34 cellular contexts compared by ENCODE assay signal in genomic region chr21:35859677-35860076, GRCh38.
"Had no signal": no experiment of that assay in that cellular context is flagged by ENCODE, and none has a peak within 500 bp of the region (broad histone marks: within the 10 kb centered on the region; RNA-seq: fewer than 3 reads in every experiment).

No MANE protein-coding gene starts in this region.

- H3K27me3 ChIP-seq: MG63 had no signal

- DNase-seq: Karpas-422, Kasumi-1, MG63, MM.1S, MV-4-11, NCI-H1048, NCI-H1092, NCI-H1092 treated with DMSO at 0.1 percent for 48 hours, NCI-H1105, NCI-H1105 treated with DMSO at 0.1 percent for 48 hours, NCI-H1417, NCI-H1417 treated with DMSO at 0.1 percent for 48 hours, NCI-H1436, NCI-H1436 treated with DMSO at 0.1 percent for 48 hours, NCI-H146, NCI-H1694, NCI-H1694 treated with DMSO at 0.1 percent for 48 hours, NCI-H187, NCI-H187 treated with DMSO at 0.1 percent for 48 hours, NCI-H1930, NCI-H2029, NCI-H2029 treated with DMSO at 0.1 percent for 48 hours, NCI-H2081, NCI-H2081 treated with DMSO at 0.1 percent for 48 hours, NCI-H2107, NCI-H2171, NCI-H2171 treated with DMSO at 0.1 percent for 48 hours, NCI-H2227 treated with DMSO at 0.1 percent for 48 hours, NCI-H226, NCI-H345, NCI-H446, NCI-H446 treated with DMSO at 0.1 percent for 48 hours, NCI-H510A, NCI-H510A treated with DMSO at 0.1 percent for 48 hours had no signal

- H3K9me3 ChIP-seq: MG63 had no signal

- H3K4me3 ChIP-seq: MG63 had no signal

- H3K36me3 ChIP-seq: MG63 had no signal
